ENCODE assay signal across 1 cellular context in the genomic region with DNA sequence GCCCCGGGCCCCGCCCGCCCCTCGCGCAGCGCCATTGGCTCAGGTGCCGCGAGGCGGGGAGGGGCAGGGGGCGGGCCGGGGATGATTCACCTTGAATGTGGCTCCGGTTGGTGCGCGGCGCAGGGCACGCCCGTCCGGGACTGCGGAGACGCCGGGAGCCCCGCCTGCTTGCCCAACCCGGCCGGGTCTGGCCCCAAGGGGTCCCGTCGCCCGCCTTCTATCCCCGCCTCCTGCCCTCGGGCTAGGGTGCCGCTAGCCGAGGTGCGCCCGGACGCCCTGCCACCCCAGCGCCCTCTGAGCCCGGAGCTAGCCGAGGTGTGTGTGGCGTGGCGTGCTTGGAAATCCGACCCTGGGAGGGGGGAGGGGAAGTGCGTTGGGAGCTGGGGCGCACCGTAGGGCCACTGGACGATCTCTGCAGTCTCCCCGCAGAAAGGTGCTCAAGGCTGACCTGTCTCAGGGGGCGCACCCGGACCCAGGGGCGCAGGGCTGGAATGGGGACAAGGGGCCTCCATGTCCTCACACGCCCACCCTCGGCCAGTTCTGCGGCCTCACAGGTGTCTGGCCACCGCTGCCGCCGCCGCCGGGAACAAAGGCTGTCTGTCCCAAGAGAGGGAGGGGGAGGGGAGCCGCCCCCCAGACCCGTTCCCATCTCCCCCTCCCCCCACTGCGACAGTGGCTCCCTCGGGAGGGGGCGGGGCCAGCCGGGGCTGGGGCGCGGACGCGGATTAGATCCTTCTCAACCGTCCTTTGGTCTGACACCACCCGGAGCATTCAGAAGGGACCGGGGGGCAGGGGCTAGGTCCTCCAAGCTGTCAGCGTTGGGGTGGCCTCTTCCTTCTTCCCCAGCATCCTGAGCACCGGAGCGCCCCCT.
TF ChIP-seq lines count a peak whose summit lies in the region.

No MANE protein-coding gene starts in this region.

TF ChIP-seq in K562, 482 proteins besides CTCF, POLR2A, EP300 and RAD21 (continued from another document and continues in another):
- no peak for TF ChIP-seq NR4A1 (CRISPR knock-in tag; IDR thresholded peaks at IDR 0.05)
- no peak for TF ChIP-seq NR4A1 (tag; IDR thresholded peaks at IDR 0.05)
- no peak for TF ChIP-seq ZNF3 (CRISPR knock-in tag; IDR thresholded peaks at IDR 0.05)
- TF ChIP-seq KDM5B (IDR thresholded peaks at IDR 0.05; ENCODE audit: insufficient replicate concordance, low read depth, low read length), result peak; percentile 85
- TF ChIP-seq, protein P1, sequence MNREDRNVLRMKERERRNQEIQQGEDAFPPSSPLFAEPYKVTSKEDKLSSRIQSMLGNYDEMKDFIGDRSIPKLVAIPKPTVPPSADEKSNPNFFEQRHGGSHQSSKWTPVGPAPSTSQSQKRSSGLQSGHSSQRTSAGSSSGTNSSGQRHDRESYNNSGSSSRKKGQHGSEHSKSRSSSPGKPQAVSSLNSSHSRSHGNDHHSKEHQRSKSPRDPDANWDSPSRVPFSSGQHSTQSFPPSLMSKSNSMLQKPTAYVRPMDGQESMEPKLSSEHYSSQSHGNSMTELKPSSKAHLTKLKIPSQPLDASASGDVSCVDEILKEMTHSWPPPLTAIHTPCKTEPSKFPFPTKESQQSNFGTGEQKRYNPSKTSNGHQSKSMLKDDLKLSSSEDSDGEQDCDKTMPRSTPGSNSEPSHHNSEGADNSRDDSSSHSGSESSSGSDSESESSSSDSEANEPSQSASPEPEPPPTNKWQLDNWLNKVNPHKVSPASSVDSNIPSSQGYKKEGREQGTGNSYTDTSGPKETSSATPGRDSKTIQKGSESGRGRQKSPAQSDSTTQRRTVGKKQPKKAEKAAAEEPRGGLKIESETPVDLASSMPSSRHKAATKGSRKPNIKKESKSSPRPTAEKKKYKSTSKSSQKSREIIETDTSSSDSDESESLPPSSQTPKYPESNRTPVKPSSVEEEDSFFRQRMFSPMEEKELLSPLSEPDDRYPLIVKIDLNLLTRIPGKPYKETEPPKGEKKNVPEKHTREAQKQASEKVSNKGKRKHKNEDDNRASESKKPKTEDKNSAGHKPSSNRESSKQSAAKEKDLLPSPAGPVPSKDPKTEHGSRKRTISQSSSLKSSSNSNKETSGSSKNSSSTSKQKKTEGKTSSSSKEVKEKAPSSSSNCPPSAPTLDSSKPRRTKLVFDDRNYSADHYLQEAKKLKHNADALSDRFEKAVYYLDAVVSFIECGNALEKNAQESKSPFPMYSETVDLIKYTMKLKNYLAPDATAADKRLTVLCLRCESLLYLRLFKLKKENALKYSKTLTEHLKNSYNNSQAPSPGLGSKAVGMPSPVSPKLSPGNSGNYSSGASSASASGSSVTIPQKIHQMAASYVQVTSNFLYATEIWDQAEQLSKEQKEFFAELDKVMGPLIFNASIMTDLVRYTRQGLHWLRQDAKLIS (CRISPR knock-in tag; IDR thresholded peaks at IDR 0.05), result peak; percentile 73; the same call in 1 of the 2 replicates
- no peak for TF ChIP-seq ELF2 (CRISPR knock-in tag; IDR thresholded peaks at IDR 0.05)
- TF ChIP-seq KAT2B (IDR thresholded peaks at IDR 0.05; ENCODE audit: low read depth, low read length), result no peak
- no peak for TF ChIP-seq ZBTB12 (CRISPR knock-in tag; IDR thresholded peaks at IDR 0.05)
- no peak for TF ChIP-seq SIX5 (IDR thresholded peaks at IDR 0.05; ENCODE audit: borderline replicate concordance in 1 of 2, insufficient read depth in 1 of 2, low read depth in 1 of 2, low read length in 2 of 2)
- TF ChIP-seq SMAD1 (IDR thresholded peaks at IDR 0.05; ENCODE audit: low read depth, low read length, partially characterized antibody), result no peak
- TF ChIP-seq, protein P2, sequence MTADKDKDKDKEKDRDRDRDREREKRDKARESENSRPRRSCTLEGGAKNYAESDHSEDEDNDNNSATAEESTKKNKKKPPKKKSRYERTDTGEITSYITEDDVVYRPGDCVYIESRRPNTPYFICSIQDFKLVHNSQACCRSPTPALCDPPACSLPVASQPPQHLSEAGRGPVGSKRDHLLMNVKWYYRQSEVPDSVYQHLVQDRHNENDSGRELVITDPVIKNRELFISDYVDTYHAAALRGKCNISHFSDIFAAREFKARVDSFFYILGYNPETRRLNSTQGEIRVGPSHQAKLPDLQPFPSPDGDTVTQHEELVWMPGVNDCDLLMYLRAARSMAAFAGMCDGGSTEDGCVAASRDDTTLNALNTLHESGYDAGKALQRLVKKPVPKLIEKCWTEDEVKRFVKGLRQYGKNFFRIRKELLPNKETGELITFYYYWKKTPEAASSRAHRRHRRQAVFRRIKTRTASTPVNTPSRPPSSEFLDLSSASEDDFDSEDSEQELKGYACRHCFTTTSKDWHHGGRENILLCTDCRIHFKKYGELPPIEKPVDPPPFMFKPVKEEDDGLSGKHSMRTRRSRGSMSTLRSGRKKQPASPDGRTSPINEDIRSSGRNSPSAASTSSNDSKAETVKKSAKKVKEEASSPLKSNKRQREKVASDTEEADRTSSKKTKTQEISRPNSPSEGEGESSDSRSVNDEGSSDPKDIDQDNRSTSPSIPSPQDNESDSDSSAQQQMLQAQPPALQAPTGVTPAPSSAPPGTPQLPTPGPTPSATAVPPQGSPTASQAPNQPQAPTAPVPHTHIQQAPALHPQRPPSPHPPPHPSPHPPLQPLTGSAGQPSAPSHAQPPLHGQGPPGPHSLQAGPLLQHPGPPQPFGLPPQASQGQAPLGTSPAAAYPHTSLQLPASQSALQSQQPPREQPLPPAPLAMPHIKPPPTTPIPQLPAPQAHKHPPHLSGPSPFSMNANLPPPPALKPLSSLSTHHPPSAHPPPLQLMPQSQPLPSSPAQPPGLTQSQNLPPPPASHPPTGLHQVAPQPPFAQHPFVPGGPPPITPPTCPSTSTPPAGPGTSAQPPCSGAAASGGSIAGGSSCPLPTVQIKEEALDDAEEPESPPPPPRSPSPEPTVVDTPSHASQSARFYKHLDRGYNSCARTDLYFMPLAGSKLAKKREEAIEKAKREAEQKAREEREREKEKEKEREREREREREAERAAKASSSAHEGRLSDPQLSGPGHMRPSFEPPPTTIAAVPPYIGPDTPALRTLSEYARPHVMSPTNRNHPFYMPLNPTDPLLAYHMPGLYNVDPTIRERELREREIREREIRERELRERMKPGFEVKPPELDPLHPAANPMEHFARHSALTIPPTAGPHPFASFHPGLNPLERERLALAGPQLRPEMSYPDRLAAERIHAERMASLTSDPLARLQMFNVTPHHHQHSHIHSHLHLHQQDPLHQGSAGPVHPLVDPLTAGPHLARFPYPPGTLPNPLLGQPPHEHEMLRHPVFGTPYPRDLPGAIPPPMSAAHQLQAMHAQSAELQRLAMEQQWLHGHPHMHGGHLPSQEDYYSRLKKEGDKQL (CRISPR knock-in tag; IDR thresholded peaks at IDR 0.05; ENCODE audit: borderline replicate concordance), result no peak
- no peak for TF ChIP-seq ATF1 (CRISPR knock-in tag; IDR thresholded peaks at IDR 0.05)
- TF ChIP-seq ATF1 (tag; IDR thresholded peaks at IDR 0.05), result peak; percentile 57
- TF ChIP-seq BRD9 (IDR thresholded peaks at IDR 0.05; ENCODE audit: low read depth, partially characterized antibody), result peak; percentile 50
- TF ChIP-seq GTF3C2 (IDR thresholded peaks at IDR 0.05; ENCODE audit: borderline replicate concordance, extremely low read depth, insufficient read length), result no peak
- TF ChIP-seq NR0B1 (IDR thresholded peaks at IDR 0.05; ENCODE audit: partially characterized antibody), result no peak
- TF ChIP-seq, protein P3, sequence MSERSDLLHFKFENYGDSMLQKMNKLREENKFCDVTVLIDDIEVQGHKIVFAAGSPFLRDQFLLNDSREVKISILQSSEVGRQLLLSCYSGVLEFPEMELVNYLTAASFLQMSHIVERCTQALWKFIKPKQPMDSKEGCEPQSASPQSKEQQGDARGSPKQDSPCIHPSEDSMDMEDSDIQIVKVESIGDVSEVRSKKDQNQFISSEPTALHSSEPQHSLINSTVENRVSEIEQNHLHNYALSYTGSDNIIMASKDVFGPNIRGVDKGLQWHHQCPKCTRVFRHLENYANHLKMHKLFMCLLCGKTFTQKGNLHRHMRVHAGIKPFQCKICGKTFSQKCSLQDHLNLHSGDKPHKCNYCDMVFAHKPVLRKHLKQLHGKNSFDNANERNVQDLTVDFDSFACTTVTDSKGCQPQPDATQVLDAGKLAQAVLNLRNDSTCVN (CRISPR knock-in tag; IDR thresholded peaks at IDR 0.05), result no peak
- TF ChIP-seq MCM7 (IDR thresholded peaks at IDR 0.05), result no peak
- no peak for TF ChIP-seq CEBPZ (IDR thresholded peaks at IDR 0.05; ENCODE audit: borderline replicate concordance, low read depth, low read length)
- TF ChIP-seq SPI1 (IDR thresholded peaks at IDR 0.05; ENCODE audit: borderline replicate concordance, low read depth, low read length), result peak; percentile 81
- TF ChIP-seq ZNF785 (CRISPR knock-in tag; IDR thresholded peaks at IDR 0.05), result no peak
- TF ChIP-seq, protein P4, sequence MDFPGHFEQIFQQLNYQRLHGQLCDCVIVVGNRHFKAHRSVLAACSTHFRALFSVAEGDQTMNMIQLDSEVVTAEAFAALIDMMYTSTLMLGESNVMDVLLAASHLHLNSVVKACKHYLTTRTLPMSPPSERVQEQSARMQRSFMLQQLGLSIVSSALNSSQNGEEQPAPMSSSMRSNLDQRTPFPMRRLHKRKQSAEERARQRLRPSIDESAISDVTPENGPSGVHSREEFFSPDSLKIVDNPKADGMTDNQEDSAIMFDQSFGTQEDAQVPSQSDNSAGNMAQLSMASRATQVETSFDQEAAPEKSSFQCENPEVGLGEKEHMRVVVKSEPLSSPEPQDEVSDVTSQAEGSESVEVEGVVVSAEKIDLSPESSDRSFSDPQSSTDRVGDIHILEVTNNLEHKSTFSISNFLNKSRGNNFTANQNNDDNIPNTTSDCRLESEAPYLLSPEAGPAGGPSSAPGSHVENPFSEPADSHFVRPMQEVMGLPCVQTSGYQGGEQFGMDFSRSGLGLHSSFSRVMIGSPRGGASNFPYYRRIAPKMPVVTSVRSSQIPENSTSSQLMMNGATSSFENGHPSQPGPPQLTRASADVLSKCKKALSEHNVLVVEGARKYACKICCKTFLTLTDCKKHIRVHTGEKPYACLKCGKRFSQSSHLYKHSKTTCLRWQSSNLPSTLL (IDR thresholded peaks at IDR 0.05), result no peak
